18 cellular contexts compared by ENCODE assay signal in genomic region chr19:1961545-1961878, GRCh38. TPM values are rescaled to one million over a fixed set of nuclear protein-coding genes. Genes with fewer than 3 reads are reported as not detected.
A peak's percentile ranks its signal among the peaks of the same experiment; 100 is the strongest.
DNase-seq lines count a peak whose midpoint lies in the region; ATAC-seq, FAIRE-seq and TF ChIP-seq lines count a peak whose summit lies in the region.
"Had no signal": no experiment of that assay in that cellular context is flagged by ENCODE, and none has a peak within 500 bp of the region (broad histone marks: within the 10 kb centered on the region; RNA-seq: fewer than 3 reads in every experiment).

No MANE protein-coding gene starts in this region.

- no peak overlapping the region for H4K91ac ChIP-seq in H9 (ENCODE audit: insufficient read length, low read depth, low read length)

- no peak overlapping the region for H2BK12ac ChIP-seq in H9 (ENCODE audit: insufficient read length, low read depth, low read length)

- intact Hi-C loops in CD14-positive monocyte (cut with micrococcal nuclease), result loop anchor here in 1 of 2 donors (5.0 kb wide), 1 partner anchor 34 kb away; no protein-coding TSS in a partner anchor

- H2BK15ac ChIP-seq in H9 (ENCODE audit: low read depth, low read length), result no peak overlapping the region

- H3K27me3 ChIP-seq in right atrium auricular region, result no peaks in the 10 kb centered on the region
- no peaks in the 10 kb centered on the region for H3K27me3 ChIP-seq in H9 (ENCODE audit: insufficient read depth, low read length)
- H3K27me3 ChIP-seq: BE2C, Peyer's patch had no signal

- no peak overlapping the region for H3K56ac ChIP-seq in H9 (ENCODE audit: insufficient read length, low read depth, low read length)

- H3T11ph ChIP-seq in H9 (ENCODE audit: low read length), result no peak overlapping the region

- H3K79me2 ChIP-seq in H9 (ENCODE audit: insufficient read depth, low read length), result peaks cover 14% of the 10 kb centered on the region; the same call in 1 of the 2 replicates

- TF ChIP-seq POLR2A in H54 (IDR thresholded peaks at IDR 0.05; ENCODE audit: low read depth, low read length), result no peak

- H3K9me3 ChIP-seq in T-helper 17 cell (ENCODE audit: control insufficient read depth, low read length, poor library complexity, severe bottlenecking) (no peaks in the 10 kb centered on the region), right atrium auricular region (no peaks in the 10 kb centered on the region), H9 (ENCODE audit: control insufficient read depth, low read depth, low read length) (no peaks in the 10 kb centered on the region)
- H3K9me3 ChIP-seq: BE2C, Peyer's patch had no signal

- H3K4me1 ChIP-seq in right atrium auricular region (no peaks in the 10 kb centered on the region), H9 (ENCODE audit: insufficient read depth, low read length) (no peaks in the 10 kb centered on the region)
- H3K4me1 ChIP-seq: BE2C, Peyer's patch had no signal

- no peak overlapping the region for H3K9ac ChIP-seq in H9 (ENCODE audit: extremely low read depth, insufficient read length, low read length)

- H3K4me2 ChIP-seq in H9 (ENCODE audit: insufficient read depth, insufficient read length, low read length), result no peak overlapping the region

- H3K4ac ChIP-seq in H9 (ENCODE audit: low read depth, low read length), result no peak overlapping the region

- no peak overlapping the region for H2BK20ac ChIP-seq in H9 (ENCODE audit: low read depth, low read length, poor library complexity, severe bottlenecking)

- no peak for TF ChIP-seq CTCF in CD14-positive monocyte (IDR thresholded peaks at IDR 0.05)
- TF ChIP-seq CTCF in right atrium auricular region (IDR thresholded peaks at IDR 0.05), result no peak
- TF ChIP-seq CTCF in H9 (conservative IDR thresholded peaks at IDR 0.05), result no peak

- H3K27ac ChIP-seq in right atrium auricular region (no peak overlapping the region), H9 (ENCODE audit: insufficient read length, low read depth, low read length) (no peak overlapping the region)
- H3K27ac ChIP-seq: Peyer's patch had no signal

- ATAC-seq in T-helper 17 cell, result peak; percentile 20
- ATAC-seq in stimulated activated effector memory CD8-positive, alpha-beta T cell treated with anti-CD3 and anti-CD28 coated beads, Interleukin-12 subunit alpha, Interleukin-12 subunit beta, amount 100 ng/mL, for 72 hours, result peak; percentile 14
- ATAC-seq: HCT116 had no signal

- DNase-seq in CD14-positive monocyte (ENCODE audit: low spot score), result no peak
- DNase-seq in T-helper 17 cell, result no peak
- peak; percentile 70 for DNase-seq in kidney tubule cell (ENCODE audit: low spot score)
- DNase-seq in stimulated activated effector memory CD8-positive, alpha-beta T cell treated with anti-CD3 and anti-CD28 coated beads, Interleukin-12 subunit alpha, Interleukin-12 subunit beta, amount 100 ng/mL, for 72 hours (ENCODE audit: low spot score in 2 of 2), result no peak
- DNase-seq in right atrium auricular region (ENCODE audit: low spot score), result no peak
- DNase-seq in D341Med (ENCODE audit: low spot score), result no peak
- DNase-seq in H9, result no peak
- no peak for DNase-seq in H54 (ENCODE audit: insufficient read length, low spot score)
- DNase-seq: BE2C, DMS153, Karpas-422, NCI-H187 treated with DMSO at 0.1 percent for 48 hours, NCI-H2171, NCI-H82, Peyer's patch, SHP77 had no signal

- no peak overlapping the region for H2BK5ac ChIP-seq in H9 (ENCODE audit: insufficient read length, low read length)

- peaks cover 2% of the 10 kb centered on the region for H4K20me1 ChIP-seq in H9 (ENCODE audit: control insufficient read depth, insufficient read depth, insufficient read length)

- H3K14ac ChIP-seq in H9 (ENCODE audit: insufficient read depth, low read length), result no peak overlapping the region

- no peak overlapping the region for H2AK5ac ChIP-seq in H9 (ENCODE audit: insufficient read length, low read length)

- no CpG with 5 or more reads among the region's 12 CpGs for WGBS in H9 (ENCODE audit: extremely low coverage, insufficient read length, low lambda C conversion rate)

- no peak overlapping the region for H4K8ac ChIP-seq in H9 (replicated peaks; ENCODE audit: insufficient read length, low read depth, low read length)

- no peak overlapping the region for H2AFZ ChIP-seq in H9 (ENCODE audit: low read length)

- no peaks in the 10 kb centered on the region for H3K36me3 ChIP-seq in right atrium auricular region
- H3K36me3 ChIP-seq: Peyer's patch had no signal

- no peak overlapping the region for H3K18ac ChIP-seq in H9 (ENCODE audit: insufficient read length, low read depth, low read length)

- H3K9me3 Mint-ChIP-seq in CD14-positive monocyte (no peaks in the 10 kb centered on the region), H9 (no peaks in the 10 kb centered on the region)
- H3K9me3 Mint-ChIP-seq in stimulated activated effector memory CD8-positive, alpha-beta T cell treated with anti-CD3 and anti-CD28 coated beads, Interleukin-12 subunit alpha, Interleukin-12 subunit beta, amount 100 ng/mL, for 72 hours, result no peaks in the 10 kb centered on the region

- FAIRE-seq in H54 (lab: Jason Lieb, UNC), result no peak
- FAIRE-seq: GM18507 had no signal

- H3K4me1 Mint-ChIP-seq in CD14-positive monocyte (peaks cover 5% of the 10 kb centered on the region), T-helper 17 cell (peaks cover 11% of the 10 kb centered on the region), H9 (peaks cover 3 to 7% of the 10 kb centered on the region in 2 experiments; a peak in 3 of 4 replicates)
- H3K4me1 Mint-ChIP-seq in stimulated activated effector memory CD8-positive, alpha-beta T cell treated with anti-CD3 and anti-CD28 coated beads, Interleukin-12 subunit alpha, Interleukin-12 subunit beta, amount 100 ng/mL, for 72 hours, result peaks cover 42% of the 10 kb centered on the region

- H3K36me3 Mint-ChIP-seq in CD14-positive monocyte (peaks cover 14 to 37% of the 10 kb centered on the region in 2 donors), T-helper 17 cell (ENCODE audit: low read depth) (no peaks in the 10 kb centered on the region), H9 (ENCODE audit: insufficient read depth in 1 of 3, low read depth in 3 of 3) (peaks cover 1 to 14% (median 13%) of the 10 kb centered on the region in 3 experiments; a peak in 4 of 7 replicates)
- H3K36me3 Mint-ChIP-seq in stimulated activated effector memory CD8-positive, alpha-beta T cell treated with anti-CD3 and anti-CD28 coated beads, Interleukin-12 subunit alpha, Interleukin-12 subunit beta, amount 100 ng/mL, for 72 hours, result peaks cover 16% of the 10 kb centered on the region

- H4K5ac ChIP-seq in H9 (ENCODE audit: insufficient read length, low read depth, low read length), result no peak overlapping the region

- H3K23ac ChIP-seq in H9 (ENCODE audit: insufficient read length, low read depth, low read length), result no peak overlapping the region

- no peak overlapping the region for H3K4me3 Mint-ChIP-seq in CD14-positive monocyte
- H3K4me3 Mint-ChIP-seq in T-helper 17 cell, result no peak overlapping the region
- H3K4me3 Mint-ChIP-seq in stimulated activated effector memory CD8-positive, alpha-beta T cell treated with anti-CD3 and anti-CD28 coated beads, Interleukin-12 subunit alpha, Interleukin-12 subunit beta, amount 100 ng/mL, for 72 hours, result peak overlapping the region; percentile 11
- no peak overlapping the region for H3K4me3 Mint-ChIP-seq in H9

- H3K27ac Mint-ChIP-seq in CD14-positive monocyte (peak overlapping the region in 4 of 7 donors; percentile 15 to 54 (median 28)), T-helper 17 cell (peak overlapping the region; percentile 14), H9 (peak overlapping the region in 1 of 3 experiments; percentile 36; a peak in 1 of 7 replicates)
- peak overlapping the region; percentile 56 for H3K27ac Mint-ChIP-seq in stimulated activated effector memory CD8-positive, alpha-beta T cell treated with anti-CD3 and anti-CD28 coated beads, Interleukin-12 subunit alpha, Interleukin-12 subunit beta, amount 100 ng/mL, for 72 hours

- no peak overlapping the region for H3K4me3 ChIP-seq in right atrium auricular region
- H3K4me3 ChIP-seq: Peyer's patch had no signal

- H3K79me1 ChIP-seq in H9 (ENCODE audit: insufficient read depth, low read depth, low read length, poor library complexity, severe bottlenecking), result peaks cover 6% of the 10 kb centered on the region

- H3K27me3 Mint-ChIP-seq in CD14-positive monocyte (ENCODE audit: low read depth in 3 of 3) (peaks cover 0 to 1% (median 0%) of the 10 kb centered on the region in 3 donors), T-helper 17 cell (no peaks in the 10 kb centered on the region), H9 (ENCODE audit: low read depth) (no peaks in the 10 kb centered on the region)

- no peak overlapping the region for H2BK120ac ChIP-seq in H9 (ENCODE audit: low read depth, low read length, poor library complexity, severe bottlenecking)

- H3K23me2 ChIP-seq in H9 (ENCODE audit: insufficient read length, low read depth, low read length, poor library complexity, severe bottlenecking), result no peaks in the 10 kb centered on the region

RNA-seq across cellular contexts. Expression of gene CSNK1G2, which starts 20.5 kb away (rescaled TPM):
- polyA plus RNA-seq in CD14-positive monocyte, result 10 to 100 TPM; 10.8 to 20.3 TPM
- 100 to 1,000 TPM; 110 to 117 TPM for total RNA-seq in T-helper 17 cell
- total RNA-seq in right atrium auricular region, result 10 to 100 TPM; 29.0 to 35.8 TPM
- 96.6 and 100.0 TPM in 2 replicates for total RNA-seq in H9 (2021)

RNA-seq across cellular contexts. Expression of gene BTBD2, which starts 54.0 kb away (rescaled TPM):
- polyA plus RNA-seq in CD14-positive monocyte, result 1 to 10 TPM; 2.8 to 3.3 TPM
- 10 to 100 TPM; 53.4 to 64.6 TPM for total RNA-seq in T-helper 17 cell
- total RNA-seq in right atrium auricular region, result 10 to 100 TPM; 54.8 to 55.9 TPM
- 110 and 113 TPM in 2 replicates for total RNA-seq in H9 (2021)

RNA-seq across cellular contexts. Expression of gene ADAT3, which starts 56.3 kb away (rescaled TPM):
- polyA plus RNA-seq in CD14-positive monocyte, result 1 to 10 TPM; 2.7 to 3.2 TPM
- total RNA-seq in T-helper 17 cell, result 1 to 10 TPM; 6.4 to 8.5 TPM
- 1 to 10 TPM; 1.7 to 4.0 TPM for total RNA-seq in right atrium auricular region
- 12.2 and 12.9 TPM in 2 replicates for total RNA-seq in H9 (2021)

RNA-seq across cellular contexts. Expression of gene SCAMP4, which starts 56.3 kb away (rescaled TPM):
- polyA plus RNA-seq in CD14-positive monocyte, result 10 to 100 TPM; 11.9 to 15.4 TPM
- 10 to 100 TPM; 19.2 to 20.7 TPM for total RNA-seq in T-helper 17 cell
- total RNA-seq in right atrium auricular region, result 10 to 100 TPM; 35.0 to 42.1 TPM
- 65.0 and 69.0 TPM in 2 replicates for total RNA-seq in H9 (2021)
